In genomic region chr16:89958068-89958467, GRCh38 we compare ENCODE assay signal across 11 cellular contexts. TPM values are rescaled to one million over a fixed set of nuclear protein-coding genes. Genes with fewer than 3 reads are reported as not detected.
DNase-seq lines count a peak whose midpoint lies in the region; ATAC-seq and TF ChIP-seq lines count a peak whose summit lies in the region.
"Had no signal": no experiment of that assay in that cellular context is flagged by ENCODE, and none has a peak within 500 bp of the region (broad histone marks: within the 10 kb centered on the region; RNA-seq: fewer than 3 reads in every experiment).

No MANE protein-coding gene starts in this region.

- no peaks in the 10 kb centered on the region for H3K9me2 ChIP-seq in OCI-LY7 (ENCODE audit: insufficient read depth, low read length)

- H3K36me3 ChIP-seq in OCI-LY7 (ENCODE audit: insufficient read depth, low read length) (peaks cover 88% of the 10 kb centered on the region), spleen (peaks cover 0 to 81% (median 14%) of the 10 kb centered on the region in 6 donors)

- H3K4me1 Mint-ChIP-seq in stimulated activated naive B cell treated with anti-CD40 and anti-IgM and Interleukin-4, amounts not matched to agents 10 μg/mL and 1 μg/mL and 100 μg/mL, for 72 hours = peaks cover 43 to 64% of the 10 kb centered on the region in 2 donors

- intact Hi-C loops in OCI-LY7 (cut with micrococcal nuclease; ENCODE audit: unreplicated experiment) (no loop called here), spleen (cut with DNase I; ENCODE audit: low total_unique reads) (no loop called here)

- H3K27me3 Mint-ChIP-seq in stimulated activated naive B cell treated with anti-CD40 and anti-IgM and Interleukin-4, amounts not matched to agents 10 μg/mL and 1 μg/mL and 100 μg/mL, for 72 hours = no peaks in the 10 kb centered on the region
- H3K27me3 Mint-ChIP-seq: naive thymus-derived CD8-positive, alpha-beta T cell; stimulated activated naive CD8-positive, alpha-beta T cell treated with anti-CD3 and anti-CD28 coated beads, Interleukin-15, Interleukin-2, amounts not matched to agents 100 ng/mL and 50 ng/mL, for 24 hours had no signal

- TF ChIP-seq CTCF in OCI-LY7 (conservative IDR thresholded peaks at IDR 0.05; ENCODE audit: low read length) (no peak), fibroblast of villous mesenchyme (IDR thresholded peaks at IDR 0.05; ENCODE audit: insufficient read depth, low read depth, low read length) (no peak), spleen (IDR thresholded peaks at IDR 0.05 in 8 of 11, conservative IDR thresholded peaks at IDR 0.05 in 3 of 11) (no peak)

- H3K4me2 ChIP-seq in OCI-LY7 (ENCODE audit: low read length) = no peak overlapping the region

- DNase-seq in activated T-cell treated with anti-CD3 and anti-CD28 coated beads, Interleukin-2, amount 50 U/mL, for 48 hours = peak; percentile 32 to 33
- DNase-seq in activated T-cell treated with anti-CD3 and anti-CD28 coated beads for 4 hours = no peak
- peak; percentile 64 for DNase-seq in OCI-LY7 (ENCODE audit: low spot score)
- DNase-seq in fibroblast of villous mesenchyme (ENCODE audit: low read depth) = peak; percentile 16
- DNase-seq in spleen = peak; percentile 75
- no peak for DNase-seq in NCI-H128 (lab: John Stamatoyannopoulos, UW; ENCODE audit: unreplicated experiment)
- no peak for DNase-seq in NCI-H524 treated with DMSO at 0.1 percent for 48 hours (lab: John Stamatoyannopoulos, UW)
- DNase-seq in stimulated activated naive B cell treated with anti-CD40 and anti-IgM and Interleukin-4, amounts not matched to agents 10 μg/mL and 1 μg/mL and 100 μg/mL, for 72 hours = no peak
- DNase-seq: DMS79 treated with DMSO at 0.1 percent for 48 hours had no signal

- POLR2A ChIA-PET in OCI-LY7 (lab: Charles Lee) = interaction anchor here (1.3 to 1.5 kb wide), 3 partner anchors 12 to 36 kb away, joined by 3 to 5 read pairs (median 4); no protein-coding TSS in a partner anchor

- no TSS peak for BruUV-seq in OCI-LY7 (replicated peaks; lab: Mats Ljungman, UMichigan)

- H3K36me3 Mint-ChIP-seq in stimulated activated naive B cell treated with anti-CD40 and anti-IgM and Interleukin-4, amounts not matched to agents 10 μg/mL and 1 μg/mL and 100 μg/mL, for 72 hours = peaks cover 44 to 59% of the 10 kb centered on the region in 2 donors

- H3K4me1 ChIP-seq in OCI-LY7 (ENCODE audit: insufficient read depth, low read length, poor library complexity, severe bottlenecking) (peaks cover 57% of the 10 kb centered on the region), spleen (peaks cover 19 to 62% (median 48%) of the 10 kb centered on the region in 6 donors)

- H3K27ac ChIP-seq in OCI-LY7 (ENCODE audit: low read depth, low read length, poor library complexity, severe bottlenecking) (peak overlapping the region; percentile 97), spleen (peak overlapping the region in 4 of 8 donors; percentile 81 to 91 (median 86))

- H3K79me2 ChIP-seq in OCI-LY7 (ENCODE audit: insufficient read depth, low read depth, low read length) = peaks cover 48% of the 10 kb centered on the region

- H3K9me3 ChIP-seq in OCI-LY7 (ENCODE audit: low read length) (no peaks in the 10 kb centered on the region), spleen (no peaks in the 10 kb centered on the region)

- H3K4me3 Mint-ChIP-seq in stimulated activated naive B cell treated with anti-CD40 and anti-IgM and Interleukin-4, amounts not matched to agents 10 μg/mL and 1 μg/mL and 100 μg/mL, for 72 hours = no peak overlapping the region
- H3K4me3 Mint-ChIP-seq: naive thymus-derived CD8-positive, alpha-beta T cell; stimulated activated naive CD8-positive, alpha-beta T cell treated with anti-CD3 and anti-CD28 coated beads, Interleukin-15, Interleukin-2, amounts not matched to agents 100 ng/mL and 50 ng/mL, for 24 hours had no signal

- no peak overlapping the region for H2AFZ ChIP-seq in OCI-LY7 (ENCODE audit: low read length)

- H4K20me1 ChIP-seq in OCI-LY7 (ENCODE audit: insufficient read depth, low read length) = peaks cover 8% of the 10 kb centered on the region; the same call in 1 of the 2 replicates

- ATAC-seq in stimulated activated naive B cell treated with anti-CD40 and anti-IgM and Interleukin-4, amounts not matched to agents 10 μg/mL and 1 μg/mL and 100 μg/mL, for 72 hours (replicated peaks) = no peak
- ATAC-seq: naive thymus-derived CD8-positive, alpha-beta T cell had no signal

- H3K9me3 Mint-ChIP-seq in stimulated activated naive B cell treated with anti-CD40 and anti-IgM and Interleukin-4, amounts not matched to agents 10 μg/mL and 1 μg/mL and 100 μg/mL, for 72 hours = no peaks in the 10 kb centered on the region
- H3K9me3 Mint-ChIP-seq: naive thymus-derived CD8-positive, alpha-beta T cell; stimulated activated naive CD8-positive, alpha-beta T cell treated with anti-CD3 and anti-CD28 coated beads, Interleukin-15, Interleukin-2, amounts not matched to agents 100 ng/mL and 50 ng/mL, for 24 hours had no signal

- 91 to 96% (median 94%) methylated on average over 5 to 7 of the region's 7 CpGs for WGBS in spleen, 5 donors

- no peak overlapping the region for H3K27ac Mint-ChIP-seq in stimulated activated naive B cell treated with anti-CD40 and anti-IgM and Interleukin-4, amounts not matched to agents 10 μg/mL and 1 μg/mL and 100 μg/mL, for 72 hours
- H3K27ac Mint-ChIP-seq: stimulated activated naive CD8-positive, alpha-beta T cell treated with anti-CD3 and anti-CD28 coated beads, Interleukin-15, Interleukin-2, amounts not matched to agents 100 ng/mL and 50 ng/mL, for 24 hours had no signal

- H3K4me3 ChIP-seq in OCI-LY7 (ENCODE audit: low read depth, low read length, poor library complexity, severe bottlenecking) (no peak overlapping the region), fibroblast of villous mesenchyme (ENCODE audit: low read depth, low read length) (no peak overlapping the region), spleen (peak overlapping the region in 3 of 8 donors; percentile 30 to 50 (median 34))

- H3K27me3 ChIP-seq in spleen (replicated peaks in 1 of 7) = no peaks in the 10 kb centered on the region

- TF ChIP-seq POLR2A in spleen (IDR thresholded peaks at IDR 0.05) = no peak

- CTCF ChIA-PET in OCI-LY7 (lab: Charles Lee; ENCODE audit: unreplicated experiment) = no interaction called here

RNA-seq across cellular contexts. Expression of gene DEF8, which starts 9.5 kb away (rescaled TPM):
- total RNA-seq in OCI-LY7 (2014; rRNA removed; shearing (Covaris generic)) = 222 and 292 TPM in 2 replicates
- total RNA-seq in OCI-LY7 (2022) = 295 and 380 TPM in 2 replicates
- total RNA-seq in fibroblast of villous mesenchyme = 53.1 and 79.9 TPM in 2 replicates
- 100 to 1,000 TPM in 1 of 7 donors, 10 to 100 TPM in 6; 55.3 to 104 (median 72.4) TPM for total RNA-seq in spleen
- 10 to 100 TPM; 25.7 to 38.0 (median 33.8) TPM for polyA plus RNA-seq in spleen

RNA-seq across cellular contexts. Expression of gene TUBB3, which starts 34.9 kb away (rescaled TPM):
- 59.6 and 63.7 TPM in 2 replicates for total RNA-seq in OCI-LY7 (2014; rRNA removed; shearing (Covaris generic))
- total RNA-seq in OCI-LY7 (2022) (118 and 192 TPM in 2 replicates), fibroblast of villous mesenchyme (95.9 and 128 TPM in 2 replicates), spleen (1 to 10 TPM in 3 of 7 donors, under 1 TPM in 2, not detected in 2; 0.43 to 2.4 (median 1.4) TPM)
- polyA plus RNA-seq in spleen = 1 to 10 TPM in 1 of 3 donors, under 1 TPM in 2; 0.41 to 4.3 (median 0.80) TPM
- polyA plus RNA-seq: naive thymus-derived CD8-positive, alpha-beta T cell had no signal

RNA-seq across cellular contexts. Expression of gene MC1R, which starts 39.4 kb away (rescaled TPM):
- 7.3 and 8.3 TPM in 2 replicates for total RNA-seq in OCI-LY7 (2014; rRNA removed; shearing (Covaris generic))
- 22.3 and 23.8 TPM in 2 replicates for total RNA-seq in OCI-LY7 (2022)
- total RNA-seq in fibroblast of villous mesenchyme = 3.9 and 6.1 TPM in 2 replicates
- total RNA-seq in spleen = 10 to 100 TPM in 1 of 7 donors, 1 to 10 TPM in 6; 3.0 to 12.5 (median 7.8) TPM
- polyA plus RNA-seq in spleen = 1 to 10 TPM; 2.4 to 3.2 (median 2.6) TPM

Comparison
In these comparisons a context has a peak if more than half of its experiments do, and no peak if none do; other contexts are left out.
1. DNase-seq: peak in activated T-cell treated with anti-CD3 and anti-CD28 coated beads, Interleukin-2, amount 50 U/mL, for 48 hours (2 of 2), OCI-LY7 (single experiment), fibroblast of villous mesenchyme (single experiment) and spleen (single experiment); none in activated T-cell treated with anti-CD3 and anti-CD28 coated beads for 4 hours (single experiment), NCI-H128 (single experiment), NCI-H524 treated with DMSO at 0.1 percent for 48 hours (single experiment) and stimulated activated naive B cell treated with anti-CD40 and anti-IgM and Interleukin-4, amounts not matched to agents 10 μg/mL and 1 μg/mL and 100 μg/mL, for 72 hours (single experiment).
2. RNA of gene TUBB3, which starts 34.9 kb away (total RNA-seq): 59.6 to 192 TPM in OCI-LY7 and 95.9 to 128 TPM in fibroblast of villous mesenchyme; 0.43 to 2.4 TPM in spleen; every median in the first group is over 10 times any median in the second.